ENCODE assay signal across 12 cellular contexts in the genomic region with DNA sequence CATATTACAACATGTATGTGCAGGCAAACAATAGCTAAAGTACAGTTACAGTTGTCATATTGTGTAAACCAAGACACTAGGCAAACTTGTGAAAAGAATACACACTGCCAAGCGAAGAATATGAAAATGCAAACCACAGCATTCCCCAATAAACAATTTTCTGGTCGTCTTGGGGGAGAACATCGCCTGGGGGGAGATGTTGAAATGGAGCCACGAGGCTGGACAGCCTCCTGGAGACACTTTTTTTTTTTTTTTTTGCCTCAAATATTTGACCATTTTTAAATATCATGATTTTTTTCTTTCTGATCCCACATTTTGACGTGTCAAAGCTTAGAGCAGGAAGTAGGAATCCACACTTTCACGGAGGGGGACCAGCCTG. TPM values are rescaled to one million over a fixed set of nuclear protein-coding genes. Genes with fewer than 3 reads are reported as not detected.
DNase-seq lines count a peak whose midpoint lies in the region; ATAC-seq and TF ChIP-seq lines count a peak whose summit lies in the region.
"Had no signal": no experiment of that assay in that cellular context is flagged by ENCODE, and none has a peak within 500 bp of the region (broad histone marks: within the 10 kb centered on the region; RNA-seq: fewer than 3 reads in every experiment).

No MANE protein-coding gene starts in this region.

- H3K4ac ChIP-seq in mesendoderm (ENCODE audit: low read depth, low read length), result no peak overlapping the region

- H3K79me1 ChIP-seq in mesendoderm (ENCODE audit: low read length), result no peaks in the 10 kb centered on the region

- no peaks in the 10 kb centered on the region for H3K9me3 Mint-ChIP-seq in CD4-positive, CD25-positive, alpha-beta regulatory T cell
- H3K9me3 Mint-ChIP-seq in GM23338, result no peaks in the 10 kb centered on the region; the same call in 2 of the 3 replicates
- H3K9me3 Mint-ChIP-seq in activated naive CD8-positive, alpha-beta T cell (ENCODE audit: low read depth), result no peaks in the 10 kb centered on the region

- no peak overlapping the region for H2AK5ac ChIP-seq in mesendoderm (ENCODE audit: low read length)

- peak overlapping the region; percentile 72 to 79 (median 75) for H3K4me3 Mint-ChIP-seq in CD4-positive, CD25-positive, alpha-beta regulatory T cell
- peak overlapping the region; percentile 68 for H3K4me3 Mint-ChIP-seq in GM23338
- peak overlapping the region; percentile 77 for H3K4me3 Mint-ChIP-seq in activated naive CD8-positive, alpha-beta T cell

- no peaks in the 10 kb centered on the region for H3K36me3 Mint-ChIP-seq in CD4-positive, CD25-positive, alpha-beta regulatory T cell
- no peaks in the 10 kb centered on the region for H3K36me3 Mint-ChIP-seq in GM23338 (ENCODE audit: low read depth)
- no peaks in the 10 kb centered on the region for H3K36me3 Mint-ChIP-seq in activated naive CD8-positive, alpha-beta T cell

- H3F3A ChIP-seq in GM23338 (replicated peaks; ENCODE audit: low read depth), result peaks cover 7% of the 10 kb centered on the region; the same call in 1 of the 2 replicates

- no peaks in the 10 kb centered on the region for H3K9me2 ChIP-seq in GM23338 (ENCODE audit: insufficient read depth)

- no peak overlapping the region for H2BK5ac ChIP-seq in mesendoderm (ENCODE audit: low read length)

- no peak overlapping the region for H2AFZ ChIP-seq in GM23338

- ATAC-seq in CD4-positive, CD25-positive, alpha-beta regulatory T cell (ENCODE audit: low read depth in 2 of 2), result no peak
- ATAC-seq in GM23338, result no peak
- ATAC-seq in GM21737 (IDR thresholded peaks at IDR 0.05; ENCODE audit: unreplicated experiment), result no peak
- ATAC-seq in HG03045 (IDR thresholded peaks at IDR 0.05; ENCODE audit: unreplicated experiment), result no peak
- ATAC-seq: Right ventricle myocardium inferior had no signal

- no peak overlapping the region for H4K8ac ChIP-seq in mesendoderm (ENCODE audit: low read depth, low read length)

- peaks cover 31% of the 10 kb centered on the region for H3K27me3 ChIP-seq in CD4-positive, CD25-positive, alpha-beta regulatory T cell (ENCODE audit: control insufficient read depth, insufficient read depth, low read length)
- peaks cover 29% of the 10 kb centered on the region for H3K27me3 ChIP-seq in GM23338 (ENCODE audit: insufficient read depth)
- no peaks in the 10 kb centered on the region for H3K27me3 ChIP-seq in mesendoderm (ENCODE audit: insufficient read depth, low read length, poor library complexity)
- H3K27me3 ChIP-seq: BLaER1 had no signal

- H3K27ac ChIP-seq in CD4-positive, CD25-positive, alpha-beta regulatory T cell (ENCODE audit: insufficient read depth, low read length, poor library complexity, severe bottlenecking), result no peak overlapping the region
- H3K27ac ChIP-seq in GM23338 (ENCODE audit: low read depth) (peak overlapping the region; percentile 23; the same call in 1 of the 2 replicates), mesendoderm (ENCODE audit: low read depth, low read length) (no peak overlapping the region)
- H3K27ac ChIP-seq: BLaER1 had no signal

- H3K27ac Mint-ChIP-seq in CD4-positive, CD25-positive, alpha-beta regulatory T cell, result peak overlapping the region in 2 of 3 donors; percentile 90 to 93
- H3K27ac Mint-ChIP-seq in GM23338, result no peak overlapping the region
- peak overlapping the region; percentile 76 for H3K27ac Mint-ChIP-seq in activated naive CD8-positive, alpha-beta T cell

- H3K4me1 Mint-ChIP-seq in CD4-positive, CD25-positive, alpha-beta regulatory T cell, result peaks cover 4 to 13% (median 8%) of the 10 kb centered on the region in 4 donors
- H3K4me1 Mint-ChIP-seq in GM23338, result peaks cover 60% of the 10 kb centered on the region
- H3K4me1 Mint-ChIP-seq in activated naive CD8-positive, alpha-beta T cell (ENCODE audit: low read depth), result peaks cover 16% of the 10 kb centered on the region

- no peak overlapping the region for H3K23ac ChIP-seq in mesendoderm (ENCODE audit: low read length)

- no peaks in the 10 kb centered on the region for H3K36me3 ChIP-seq in CD4-positive, CD25-positive, alpha-beta regulatory T cell (ENCODE audit: control insufficient read depth, insufficient read depth, low read length)
- H3K36me3 ChIP-seq in GM23338 (ENCODE audit: insufficient read depth) (no peaks in the 10 kb centered on the region), mesendoderm (ENCODE audit: control insufficient read depth, insufficient read depth, low read length) (no peaks in the 10 kb centered on the region)
- H3K36me3 ChIP-seq: BLaER1 had no signal

- H3K9me3 ChIP-seq in CD4-positive, CD25-positive, alpha-beta regulatory T cell (ENCODE audit: control insufficient read depth in 2 of 2, low read length in 2 of 2), result no peaks in the 10 kb centered on the region
- H3K9me3 ChIP-seq: BLaER1 had no signal

- no peaks in the 10 kb centered on the region for H3K79me2 ChIP-seq in GM23338 (replicated peaks; ENCODE audit: insufficient read depth)
- H3K79me2 ChIP-seq in mesendoderm (ENCODE audit: control insufficient read depth, insufficient read depth, low read length), result no peaks in the 10 kb centered on the region

- H3K4me2 ChIP-seq in GM23338 (peak overlapping the region; percentile 70), mesendoderm (ENCODE audit: low read length) (peak overlapping the region; percentile 24)
- H3K4me2 ChIP-seq: BLaER1 had no signal

- no CpG with 5 or more reads among the region's 6 CpGs for WGBS in mesendoderm (ENCODE audit: extremely low coverage, insufficient coverage, low lambda C conversion rate)

- DNase-seq in CD4-positive, CD25-positive, alpha-beta regulatory T cell, result no peak
- DNase-seq in GM23338 (ENCODE audit: low spot score) (no peak), mesendoderm (no peak), HT-29 (ENCODE audit: low spot score) (no peak), NCI-H2196 (lab: John Stamatoyannopoulos, UW; ENCODE audit: unreplicated experiment) (no peak)
- DNase-seq: amniotic stem cell, NCI-H524 had no signal

- no peak for TF ChIP-seq CTCF in GM23338 (conservative IDR thresholded peaks at IDR 0.05; ENCODE audit: low read depth in 2 of 2)

- H3K27me3 Mint-ChIP-seq in CD4-positive, CD25-positive, alpha-beta regulatory T cell, result peaks cover 52% of the 10 kb centered on the region
- peaks cover 19% of the 10 kb centered on the region for H3K27me3 Mint-ChIP-seq in GM23338 (ENCODE audit: insufficient read depth, low read depth, poor library complexity)
- peaks cover 27% of the 10 kb centered on the region for H3K27me3 Mint-ChIP-seq in activated naive CD8-positive, alpha-beta T cell

- no peak overlapping the region for H2BK15ac ChIP-seq in mesendoderm (replicated peaks; ENCODE audit: low read depth)

- no peak overlapping the region for H3K18ac ChIP-seq in mesendoderm (ENCODE audit: low read length)

- no peak overlapping the region for H3K9ac ChIP-seq in mesendoderm (ENCODE audit: low read length)
- H3K9ac ChIP-seq: BLaER1 had no signal

- H3K4me1 ChIP-seq in CD4-positive, CD25-positive, alpha-beta regulatory T cell (ENCODE audit: control insufficient read depth, insufficient read depth, low read length, poor library complexity, severe bottlenecking), result peaks cover 6% of the 10 kb centered on the region
- H3K4me1 ChIP-seq in GM23338 (ENCODE audit: insufficient read depth), result peaks cover 50% of the 10 kb centered on the region
- no peaks in the 10 kb centered on the region for H3K4me1 ChIP-seq in mesendoderm (ENCODE audit: control insufficient read depth, low read depth, low read length)
- H3K4me1 ChIP-seq: BLaER1 had no signal

- no peaks in the 10 kb centered on the region for H4K20me1 ChIP-seq in GM23338 (replicated peaks; ENCODE audit: insufficient read depth)
- H4K20me1 ChIP-seq: BLaER1 had no signal

- peak overlapping the region; percentile 13 for H3K4me3 ChIP-seq in CD4-positive, CD25-positive, alpha-beta regulatory T cell (ENCODE audit: low read depth, low read length)
- H3K4me3 ChIP-seq in GM23338 (peak overlapping the region; percentile 42), mesendoderm (ENCODE audit: low read length) (no peak overlapping the region)
- H3K4me3 ChIP-seq: BLaER1 had no signal

- H4K5ac ChIP-seq in mesendoderm (ENCODE audit: low read length), result no peak overlapping the region

- no peak overlapping the region for H2BK120ac ChIP-seq in mesendoderm (ENCODE audit: low read depth, low read length)

- no peak overlapping the region for H3K56ac ChIP-seq in mesendoderm (ENCODE audit: low read length)

TF ChIP-seq in GM23338, 12 proteins besides CTCF, POLR2A, EP300 and RAD21 (continues in another document):
- TF ChIP-seq ZNF331 (CRISPR knock-in tag; IDR thresholded peaks at IDR 0.05; ENCODE audit: low read depth) (no peak), EZH2 (IDR thresholded peaks at IDR 0.05; ENCODE audit: low read depth, unreplicated experiment) (no peak), EZH2phosphoT487 (IDR thresholded peaks at IDR 0.05; ENCODE audit: unreplicated experiment) (no peak), NANOG (IDR thresholded peaks at IDR 0.05; ENCODE audit: borderline replicate concordance) (no peak), CREB1 (CRISPR knock-in tag; IDR thresholded peaks at IDR 0.05; ENCODE audit: low read depth) (no peak), STAT1 (IDR thresholded peaks at IDR 0.05; ENCODE audit: unreplicated experiment) (no peak), ZNF114 (CRISPR knock-in tag; IDR thresholded peaks at IDR 0.05) (no peak), POLR2AphosphoS5 (IDR thresholded peaks at IDR 0.05; ENCODE audit: low read depth) (no peak)
- TF ChIP-seq, protein P1, sequence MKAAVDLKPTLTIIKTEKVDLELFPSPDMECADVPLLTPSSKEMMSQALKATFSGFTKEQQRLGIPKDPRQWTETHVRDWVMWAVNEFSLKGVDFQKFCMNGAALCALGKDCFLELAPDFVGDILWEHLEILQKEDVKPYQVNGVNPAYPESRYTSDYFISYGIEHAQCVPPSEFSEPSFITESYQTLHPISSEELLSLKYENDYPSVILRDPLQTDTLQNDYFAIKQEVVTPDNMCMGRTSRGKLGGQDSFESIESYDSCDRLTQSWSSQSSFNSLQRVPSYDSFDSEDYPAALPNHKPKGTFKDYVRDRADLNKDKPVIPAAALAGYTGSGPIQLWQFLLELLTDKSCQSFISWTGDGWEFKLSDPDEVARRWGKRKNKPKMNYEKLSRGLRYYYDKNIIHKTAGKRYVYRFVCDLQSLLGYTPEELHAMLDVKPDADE (IDR thresholded peaks at IDR 0.05), result no peak

RNA-seq across cellular contexts. Expression of a gene that starts 51.7 kb away (rescaled TPM):
- total RNA-seq in CD4-positive, CD25-positive, alpha-beta regulatory T cell, result not detected
- polyA plus RNA-seq in CD4-positive, CD25-positive, alpha-beta regulatory T cell, result not detected
- total RNA-seq in GM23338 (2014; rRNA removed; shearing (Covaris generic)), result 18.0 and 19.5 TPM in 2 replicates
- 8.3 and 8.5 TPM in 2 replicates for polyA plus RNA-seq in GM23338 (2016; fragmentation: Nextera tagmentation; extraction: Ambion mirVana)
- polyA plus RNA-seq in mesendoderm (2013, experiment 1 of 2), result 3.4 TPM
- polyA plus RNA-seq in mesendoderm (2013, experiment 2 of 2), result 3.4 TPM
- not detected in 2 replicates for total RNA-seq in HT-29 (2014; rRNA removed; shearing (Covaris generic))

Comparison
In these comparisons a context has a peak if more than half of its experiments do, and no peak if none do; other contexts are left out.
1. RNA of a gene that starts 51.7 kb away (total RNA-seq): 18.0 to 19.5 TPM in GM23338; not detected in CD4-positive, CD25-positive, alpha-beta regulatory T cell (single experiment) and not detected in HT-29; every median in the first group is over 10 times any median in the second.
2. Peak in every context shown above with its lines, with median percentiles within 50 percentile points of each other: H3K4me3 Mint-ChIP-seq.